In genomic region chr3:120163023-120163422, GRCh38 we compare ENCODE assay signal across 20 cellular contexts.
DNase-seq lines count a peak whose midpoint lies in the region; ATAC-seq, FAIRE-seq and TF ChIP-seq lines count a peak whose summit lies in the region.
"Had no signal": no experiment of that assay in that cellular context is flagged by ENCODE, and none has a peak within 500 bp of the region (broad histone marks: within the 10 kb centered on the region; RNA-seq: fewer than 3 reads in every experiment).

No MANE protein-coding gene starts in this region.

- DNase-seq in Caco-2 (peak in 1 of 2 experiments; percentile 42), RWPE1 (ENCODE audit: low spot score) (no peak), keratinocyte (ENCODE audit: low read depth, low spot score) (no peak), renal cortical epithelial cell (ENCODE audit: low read depth) (peak; percentile 61), A172 (ENCODE audit: low spot score) (no peak), left lobe of liver (ENCODE audit: low spot score) (no peak)
- no peak for DNase-seq in activated CD4-positive, CD25-positive, alpha-beta regulatory T cell (lab: John Stamatoyannopoulos, UW)
- DNase-seq: ACHN; CD4-positive, alpha-beta memory T cell; GDM1; MG63; NCI-H1417; NCI-H1694 treated with DMSO at 0.1 percent for 48 hours; NCI-H2107; NCI-H69 had no signal

- no peaks in the 10 kb centered on the region; the same call in 1 of the 2 replicates for H3K27me3 ChIP-seq in Caco-2 (replicated peaks; ENCODE audit: control insufficient read depth, insufficient read depth, low read length)
- no peaks in the 10 kb centered on the region for H3K27me3 ChIP-seq in keratinocyte (ENCODE audit: control insufficient read depth, extremely low read depth, insufficient read depth, low read length)
- H3K27me3 ChIP-seq: BLaER1, MG63 had no signal

- no peak overlapping the region for H3K4me2 ChIP-seq in keratinocyte (ENCODE audit: control insufficient read depth, extremely low read depth, insufficient read depth, low read depth, low read length)
- H3K4me2 ChIP-seq: BLaER1 had no signal

- no peaks in the 10 kb centered on the region for H3K79me2 ChIP-seq in keratinocyte (ENCODE audit: control insufficient read depth, insufficient read depth, low read length)

- H3K27ac Mint-ChIP-seq in Caco-2 (ENCODE audit: unreplicated experiment) = peak overlapping the region; percentile 87
- H3K27ac Mint-ChIP-seq: CD4-positive, alpha-beta memory T cell had no signal

- H3K36me3 ChIP-seq in Caco-2 (ENCODE audit: control insufficient read depth, insufficient read depth, low read length) = peaks cover 1% of the 10 kb centered on the region; the same call in 1 of the 2 replicates
- no peaks in the 10 kb centered on the region for H3K36me3 ChIP-seq in keratinocyte (ENCODE audit: control insufficient read depth in 2 of 2, extremely low read depth in 1 of 2, insufficient read depth in 2 of 2, low read length in 2 of 2)
- H3K36me3 ChIP-seq: BLaER1, MG63 had no signal

- H3K4me1 ChIP-seq in Caco-2 (peaks cover 58% of the 10 kb centered on the region), keratinocyte (ENCODE audit: control insufficient read depth, extremely low read depth, insufficient read depth, low read length) (peaks cover 30% of the 10 kb centered on the region)

- H3K4me1 Mint-ChIP-seq in Caco-2 (ENCODE audit: low read depth, unreplicated experiment) = peaks cover 44% of the 10 kb centered on the region
- H3K4me1 Mint-ChIP-seq: CD4-positive, alpha-beta memory T cell had no signal

- no peak for TF ChIP-seq CTCF in Caco-2 (IDR thresholded peaks at IDR 0.05; ENCODE audit: insufficient read depth in 1 of 2, low read depth in 1 of 2, low read length in 1 of 2, severe bottlenecking in 1 of 2, unreplicated experiment in 1 of 2)
- no peak for TF ChIP-seq CTCF in RWPE1 (conservative IDR thresholded peaks at IDR 0.05; ENCODE audit: low read depth)
- no peak for TF ChIP-seq CTCF in keratinocyte (optimal IDR thresholded peaks at IDR 0.05 in 1 of 3, IDR thresholded peaks at IDR 0.05 in 1 of 3, conservative IDR thresholded peaks at IDR 0.05 in 1 of 3; ENCODE audit: extremely low read depth in 1 of 3, insufficient read depth in 2 of 3, low read length in 3 of 3)

- BruUV-seq in Caco-2 (replicated peaks; lab: Mats Ljungman, UMichigan) = no TSS peak

- no peak overlapping the region for H3K9ac ChIP-seq in keratinocyte (ENCODE audit: control insufficient read depth, extremely low read depth, insufficient read depth, low read length)
- H3K9ac ChIP-seq: BLaER1 had no signal

- POLR2A ChIA-PET in Caco-2 (lab: Charles Lee) (interaction anchor here (1.3 to 2.3 kb wide), 2 partner anchors 68 to 70 kb away, joined by 4 to 18 read pairs; no protein-coding TSS in a partner anchor), RWPE1 (lab: Yijun Ruan, JAX; ENCODE audit: low non-redundant PET) (no interaction called here)

- H4K20me1 ChIP-seq in keratinocyte (ENCODE audit: control insufficient read depth, extremely low read depth, insufficient read depth, low read length) = no peaks in the 10 kb centered on the region
- H4K20me1 ChIP-seq: BLaER1 had no signal

- no peaks in the 10 kb centered on the region for H3K27me3 Mint-ChIP-seq in Caco-2 (ENCODE audit: insufficient read depth, unreplicated experiment)

- H3K9me1 ChIP-seq in keratinocyte (ENCODE audit: control insufficient read depth, extremely low read depth, insufficient read depth, low read length) = no peaks in the 10 kb centered on the region

- ATAC-seq in left lobe of liver = no peak
- ATAC-seq: K562, Panc1 had no signal

- H3K36me3 Mint-ChIP-seq in Caco-2 (ENCODE audit: insufficient read depth, unreplicated experiment) = peaks cover 6% of the 10 kb centered on the region
- H3K36me3 Mint-ChIP-seq: CD4-positive, alpha-beta memory T cell had no signal

- intact Hi-C loops in Caco-2 (cut with micrococcal nuclease; ENCODE audit: unreplicated experiment) = no loop called here

- H2AFZ ChIP-seq in keratinocyte (ENCODE audit: control insufficient read depth, low read length) = no peak overlapping the region

- H3K9me3 ChIP-seq in Caco-2 (no peaks in the 10 kb centered on the region), keratinocyte (ENCODE audit: control insufficient read depth, low read depth, low read length) (no peaks in the 10 kb centered on the region)
- H3K9me3 ChIP-seq: BLaER1, MG63 had no signal

- FAIRE-seq in keratinocyte (lab: Jason Lieb, UNC) = peak; percentile 36
- FAIRE-seq: GM19239, H1, K562 had no signal

- H3K27ac ChIP-seq in RWPE1 (peak overlapping the region; percentile 55), keratinocyte (ENCODE audit: control insufficient read depth, insufficient read depth, low read length) (no peak overlapping the region)
- H3K27ac ChIP-seq: BLaER1 had no signal

- H3K4me3 Mint-ChIP-seq in Caco-2 (ENCODE audit: unreplicated experiment) = peak overlapping the region; percentile 60
- H3K4me3 Mint-ChIP-seq: CD4-positive, alpha-beta memory T cell had no signal

- no peak overlapping the region for H3K4me3 ChIP-seq in Caco-2 (ENCODE audit: low read depth, low read length)
- no peak overlapping the region for H3K4me3 ChIP-seq in keratinocyte (ENCODE audit: control insufficient read depth in 2 of 3, extremely low read depth in 1 of 3, insufficient read depth in 2 of 3, low read depth in 1 of 3, low read length in 3 of 3)
- H3K4me3 ChIP-seq: BLaER1, K562, MG63 had no signal

- dilution Hi-C loops in keratinocyte (cut with MboI; ENCODE audit: extremely low pct_ligation_motif_present, low sequenced_read_pairs) = no loop called here

- H3K9me3 Mint-ChIP-seq in Caco-2 (ENCODE audit: unreplicated experiment) = no peaks in the 10 kb centered on the region

- CTCF ChIA-PET in Caco-2 (lab: Charles Lee) = no interaction called here
- CTCF ChIA-PET in RWPE1 (lab: Yijun Ruan, JAX) = no interaction called here
